Comparison of ENCODE assay signal across 17 cellular contexts in the genomic region with DNA sequence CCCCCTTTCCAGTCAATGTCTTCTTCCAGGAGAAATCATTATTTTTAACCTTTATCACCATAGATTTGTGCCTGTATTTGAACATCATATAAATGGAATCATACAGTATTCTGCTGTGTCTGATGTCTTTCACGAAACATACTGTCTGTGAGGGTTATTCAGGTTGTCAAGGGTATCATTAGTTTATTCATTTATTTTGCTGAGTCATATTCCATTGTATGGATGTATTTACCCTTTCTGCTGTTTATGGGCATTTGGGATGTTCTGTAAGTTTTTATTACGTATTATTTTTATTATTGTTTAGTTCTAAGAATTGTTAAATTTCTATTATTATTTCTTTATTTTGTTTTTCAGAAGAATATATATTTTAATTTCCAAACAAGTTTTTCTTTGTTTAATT. TPM values are rescaled to one million over a fixed set of nuclear protein-coding genes. Genes with fewer than 3 reads are reported as not detected.
DNase-seq lines count a peak whose midpoint lies in the region; FAIRE-seq lines count a peak whose summit lies in the region.
"Had no signal": no experiment of that assay in that cellular context is flagged by ENCODE, and none has a peak within 500 bp of the region (broad histone marks: within the 10 kb centered on the region; RNA-seq: fewer than 3 reads in every experiment).

No MANE protein-coding gene starts in this region.

- H3K9me2 ChIP-seq in Karpas-422 (replicated peaks; ENCODE audit: insufficient read depth, low read length): no peaks in the 10 kb centered on the region
- H3K9me2 ChIP-seq: SK-N-SH had no signal

- no peaks in the 10 kb centered on the region for H3K9me3 ChIP-seq in Karpas-422 (ENCODE audit: low read length)
- no peaks in the 10 kb centered on the region for H3K9me3 ChIP-seq in SJCRH30 (replicated peaks)
- H3K9me3 ChIP-seq: HAP-1, SK-N-SH had no signal

- no peaks in the 10 kb centered on the region for H3K79me2 ChIP-seq in Karpas-422 (ENCODE audit: low read length)

- DNase-seq in NCI-H2227 treated with DMSO at 0.1 percent for 48 hours (lab: John Stamatoyannopoulos, UW) (peak; percentile 6), NCI-H2227 (lab: John Stamatoyannopoulos, UW; ENCODE audit: unreplicated experiment) (no peak), Karpas-422 (no peak), SJCRH30 (no peak), GM19239 (ENCODE audit: insufficient read length, low spot score) (no peak)
- DNase-seq: GDM1, NCI-H1092 treated with DMSO at 0.1 percent for 48 hours, NCI-H510A, NCI-H774, OCI-M1, SHP77, SK-N-SH had no signal

- H3K4me3 ChIP-seq in Karpas-422 (ENCODE audit: low read length) (no peak overlapping the region), SJCRH30 (no peak overlapping the region)
- H3K4me3 ChIP-seq: HAP-1 had no signal

- H3K36me3 ChIP-seq in Karpas-422 (ENCODE audit: insufficient read depth, low read length) (0 out of 2 replicates have a peak, but pooled peaks cover 2% of the 10 kb centered on the region), SJCRH30 (0 out of 2 replicates have a peak, but pooled peaks cover 4% of the 10 kb centered on the region)
- H3K36me3 ChIP-seq: HAP-1 had no signal

- no peak overlapping the region for H2AFZ ChIP-seq in Karpas-422 (ENCODE audit: low read length)

- no peaks in the 10 kb centered on the region for H4K20me1 ChIP-seq in Karpas-422 (ENCODE audit: insufficient read depth, low read depth, low read length)

- no peaks in the 10 kb centered on the region for H3K4me1 ChIP-seq in Karpas-422 (ENCODE audit: low read length)
- no peaks in the 10 kb centered on the region for H3K4me1 ChIP-seq in SJCRH30
- H3K4me1 ChIP-seq: HAP-1 had no signal

- H3K9ac ChIP-seq in Karpas-422 (ENCODE audit: low read length): no peak overlapping the region
- H3K9ac ChIP-seq: SK-N-SH had no signal

- no peak overlapping the region for H3K4me2 ChIP-seq in Karpas-422 (ENCODE audit: low read depth, low read length, poor library complexity, severe bottlenecking)
- H3K4me2 ChIP-seq: SK-N-SH had no signal

- FAIRE-seq in endometrium (lab: Jason Lieb, UNC) (peak; percentile 35), GM19239 (lab: Jason Lieb, UNC) (no peak)

- no peaks in the 10 kb centered on the region for H3K27me3 ChIP-seq in Karpas-422 (ENCODE audit: low read length)
- H3K27me3 ChIP-seq in SJCRH30: no peaks in the 10 kb centered on the region

- 0 out of 2 replicates have a peak overlapping the region, but pooled peaks have one; percentile 15 for H3K27ac ChIP-seq in Karpas-422 (ENCODE audit: low read length)
- H3K27ac ChIP-seq in SJCRH30: no peak overlapping the region
- H3K27ac ChIP-seq: 22Rv1, HL-60 had no signal

RNA-seq across cellular contexts. Expression of gene DNPH1, which starts 22.0 kb away (rescaled TPM):
- total RNA-seq in Karpas-422 (2014; rRNA removed; shearing (Covaris generic); ENCODE audit: low replicate concordance): 59.0 and 157 TPM in 2 replicates
- 23.8 and 31.4 TPM in 2 replicates for total RNA-seq in SJCRH30 (2014; rRNA removed; shearing (Covaris generic))

RNA-seq across cellular contexts. Expression of gene CUL9, which starts 25.3 kb away (rescaled TPM):
- total RNA-seq in Karpas-422 (2014; rRNA removed; shearing (Covaris generic); ENCODE audit: low replicate concordance): 34.9 and 64.6 TPM in 2 replicates
- total RNA-seq in SJCRH30 (2014; rRNA removed; shearing (Covaris generic)): 14.1 and 14.5 TPM in 2 replicates

RNA-seq across cellular contexts. Expression of gene TTBK1, which starts 36.0 kb away (rescaled TPM):
- total RNA-seq in Karpas-422 (2014; rRNA removed; shearing (Covaris generic); ENCODE audit: low replicate concordance): 0.34 and 1.2 TPM in 2 replicates
- not detected in 2 replicates for total RNA-seq in SJCRH30 (2014; rRNA removed; shearing (Covaris generic))
- total RNA-seq: RPMI7951 had no signal

RNA-seq across cellular contexts. Expression of gene SRF, which starts 36.2 kb away (rescaled TPM):
- total RNA-seq in Karpas-422 (2014; rRNA removed; shearing (Covaris generic); ENCODE audit: low replicate concordance): 27.4 and 42.5 TPM in 2 replicates
- 23.5 and 25.8 TPM in 2 replicates for total RNA-seq in SJCRH30 (2014; rRNA removed; shearing (Covaris generic))
